Comparison of ENCODE assay signal across 8 cellular contexts in the genomic region with DNA sequence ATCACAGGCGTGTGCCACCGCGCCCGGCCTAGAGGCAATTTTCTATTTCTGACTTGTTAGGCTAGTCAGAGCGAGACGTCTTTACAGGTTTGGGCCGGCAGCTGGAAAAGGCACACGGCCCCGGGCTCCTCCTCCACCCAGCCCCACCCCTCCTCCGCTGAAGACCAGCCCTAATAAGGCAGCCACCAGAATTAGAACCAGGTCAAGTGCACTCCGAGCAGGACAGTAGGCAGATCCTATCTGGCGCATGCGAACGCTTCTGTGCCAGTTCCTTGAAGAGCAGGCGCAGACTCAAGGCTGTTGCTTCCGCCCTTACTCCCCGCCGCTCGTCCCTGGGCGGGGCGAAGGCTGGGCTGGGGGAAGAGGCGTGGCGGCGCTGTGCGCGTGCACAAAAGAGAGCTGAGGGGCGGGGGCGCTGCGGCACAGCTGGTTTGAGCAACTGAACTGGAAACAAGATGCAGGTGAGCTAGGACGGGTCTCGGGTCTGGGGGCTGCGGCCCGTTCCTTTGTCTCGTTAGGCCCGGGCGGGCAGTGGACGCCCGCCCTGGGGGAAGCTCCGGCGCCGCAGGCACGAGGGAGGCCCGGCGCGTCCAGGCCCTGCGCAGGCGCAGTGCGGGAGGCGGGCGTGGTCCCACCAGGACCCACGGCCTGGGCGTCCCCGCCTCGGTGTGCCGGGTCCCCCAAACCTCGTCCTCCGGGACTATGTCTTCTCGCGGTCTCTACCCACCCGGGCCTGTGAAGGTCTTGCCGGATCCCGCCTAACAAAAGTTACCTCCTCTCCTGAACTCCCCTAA. TPM values are rescaled to one million over a fixed set of nuclear protein-coding genes. Genes with fewer than 3 reads are reported as not detected.
DNase-seq lines count a peak whose midpoint lies in the region; ATAC-seq lines count a peak whose summit lies in the region.

A gene (plus strand): TSS at position 381 of the 794 bp plus-strand sequence. CDS start 75 bp downstream, at position 456.

- peaks cover 39% of the 10 kb centered on the region for H3K36me3 Mint-ChIP-seq in dendritic cell treated with granulocyte-macrophage colony-stimulating factor and Interleukin-4, amounts not matched to agents 40 ng/mL and 50 ng/mL, for 4 days (ENCODE audit: low read depth)

- peak within 1 kb of the TSS; percentile 96 for H3K27ac Mint-ChIP-seq in dendritic cell treated with granulocyte-macrophage colony-stimulating factor and Interleukin-4, amounts not matched to agents 40 ng/mL and 50 ng/mL, for 4 days

- H3K4me3 Mint-ChIP-seq in dendritic cell treated with granulocyte-macrophage colony-stimulating factor and Interleukin-4, amounts not matched to agents 40 ng/mL and 50 ng/mL, for 4 days: peak within 1 kb of the TSS; percentile 86

- no peaks in the 10 kb centered on the region for H3K9me3 Mint-ChIP-seq in dendritic cell treated with granulocyte-macrophage colony-stimulating factor and Interleukin-4, amounts not matched to agents 40 ng/mL and 50 ng/mL, for 4 days

- H3K27me3 Mint-ChIP-seq in dendritic cell treated with granulocyte-macrophage colony-stimulating factor and Interleukin-4, amounts not matched to agents 40 ng/mL and 50 ng/mL, for 4 days: no peaks in the 10 kb centered on the region

- intact Hi-C loops in dendritic cell treated with granulocyte-macrophage colony-stimulating factor and Interleukin-4, amounts not matched to agents 40 ng/mL and 50 ng/mL, for 4 days (cut with micrococcal nuclease): loop anchor here (2.0 to 10.0 kb wide), 3 partner anchors 138 to 689 kb away; a partner anchor contains a TSS

- peak; percentile 98 for DNase-seq in CD1c-positive myeloid dendritic cell (ENCODE audit: extremely low spot score)
- DNase-seq in NCI-H748 treated with DMSO at 0.1 percent for 48 hours (lab: John Stamatoyannopoulos, UW): peak; percentile 88
- peak; percentile 91 to 92 for DNase-seq in activated CD4-positive, alpha-beta T cell treated with anti-CD3 and anti-CD28 coated beads, Interleukin-2, amount 50 U/mL, for 24 hours (ENCODE audit: low read depth in 1 of 2, low spot score in 1 of 2)
- DNase-seq in left lobe of liver (ENCODE audit: low spot score): peak; percentile 96
- DNase-seq in stimulated activated CD4-positive, alpha-beta T cell treated with anti-CD3 and anti-CD28 coated beads, Interleukin-2, amount 100 ng/mL, for 4 hours (ENCODE audit: low read depth): peak; percentile 89

- H3K4me1 Mint-ChIP-seq in dendritic cell treated with granulocyte-macrophage colony-stimulating factor and Interleukin-4, amounts not matched to agents 40 ng/mL and 50 ng/mL, for 4 days (ENCODE audit: low read depth): peaks cover 41% of the 10 kb centered on the region

- ATAC-seq in GM19372 (IDR thresholded peaks at IDR 0.05; ENCODE audit: low read depth, unreplicated experiment) (peak; percentile 92), HG03558 (IDR thresholded peaks at IDR 0.05; ENCODE audit: extremely low read depth, unreplicated experiment) (peak; percentile 84), left lobe of liver (peak; percentile 93)

RNA-seq across cellular contexts. Expression of the gene that starts here (rescaled TPM):
- total RNA-seq in left lobe of liver: 5.8 TPM

Comparison
In these comparisons a context has a peak if more than half of its experiments do, and no peak if none do; other contexts are left out.
1. Peak in every context shown above with its lines: DNase-seq and ATAC-seq.